ENCODE assay signal across 23 cellular contexts in genomic region chr4:77765720-77766119, GRCh38.
"Had no signal": no experiment of that assay in that cellular context is flagged by ENCODE, and none has a peak within 500 bp of the region (broad histone marks: within the 10 kb centered on the region; RNA-seq: fewer than 3 reads in every experiment).

No MANE protein-coding gene starts in this region.

- H3K27ac ChIP-seq: brain microvascular endothelial cell, cardiac muscle cell, VCaP had no signal

- DNase-seq: activated CD4-positive, alpha-beta memory T cell treated with anti-CD3 and anti-CD28 coated beads for 36 hours; activated CD4-positive, alpha-beta T cell treated with anti-CD3 and anti-CD28 coated beads, Interleukin-2, amount 10 ng/mL, durations not matched to agents 7 days and 5 days; activated CD4-positive, CD25-positive, alpha-beta regulatory T cell; activated gamma-delta T cell; activated naive CD4-positive, alpha-beta T cell treated with anti-CD3 and anti-CD28 coated beads for 36 hours; activated T-cell treated with anti-CD3 and anti-CD28 coated beads for 4 hours; amygdala; brain microvascular endothelial cell; Kasumi-1; KBM-7; MV-4-11; NCI-H1092 treated with DMSO at 0.1 percent for 48 hours; NCI-H1436; NCI-H1694 treated with DMSO at 0.1 percent for 48 hours; NCI-H2029 treated with DMSO at 0.1 percent for 48 hours; NCI-H345; NCI-H510A; NCI-H526 treated with DMSO at 0.1 percent for 48 hours; NCI-H82; SIG-M5; T-cell had no signal

- ATAC-seq: T-cell had no signal

- H3K27me3 Mint-ChIP-seq: activated CD4-positive, alpha-beta memory T cell treated with anti-CD3 and anti-CD28 coated beads for 36 hours; activated CD4-positive, alpha-beta T cell treated with anti-CD3 and anti-CD28 coated beads, Interleukin-2, amount 10 ng/mL, durations not matched to agents 7 days and 5 days; T-cell had no signal

- H3K4me3 ChIP-seq: cardiac muscle cell had no signal

- H3K27ac Mint-ChIP-seq: activated CD4-positive, alpha-beta memory T cell treated with anti-CD3 and anti-CD28 coated beads for 36 hours; activated CD4-positive, alpha-beta T cell treated with anti-CD3 and anti-CD28 coated beads, Interleukin-2, amount 10 ng/mL, durations not matched to agents 7 days and 5 days; activated naive CD4-positive, alpha-beta T cell treated with anti-CD3 and anti-CD28 coated beads for 36 hours had no signal

- H3K27me3 ChIP-seq: brain microvascular endothelial cell, cardiac muscle cell had no signal

- H3K36me3 ChIP-seq: brain microvascular endothelial cell had no signal

- H3K4me3 Mint-ChIP-seq: activated CD4-positive, alpha-beta memory T cell treated with anti-CD3 and anti-CD28 coated beads for 36 hours; activated CD4-positive, alpha-beta T cell treated with anti-CD3 and anti-CD28 coated beads, Interleukin-2, amount 10 ng/mL, durations not matched to agents 7 days and 5 days; activated naive CD4-positive, alpha-beta T cell treated with anti-CD3 and anti-CD28 coated beads for 36 hours; T-cell had no signal
